In genomic region chr2:42878581-42878980, GRCh38 we compare ENCODE assay signal across 14 cellular contexts.
DNase-seq lines count a peak whose midpoint lies in the region; ATAC-seq, FAIRE-seq and TF ChIP-seq lines count a peak whose summit lies in the region.
"Had no signal": no experiment of that assay in that cellular context is flagged by ENCODE, and none has a peak within 500 bp of the region (broad histone marks: within the 10 kb centered on the region; RNA-seq: fewer than 3 reads in every experiment).

No MANE protein-coding gene starts in this region.

- H3K9ac ChIP-seq in K562 (ENCODE audit: insufficient read depth in 1 of 2, low read depth in 2 of 2, low read length in 2 of 2), result no peak overlapping the region

- H3K27me3 Mint-ChIP-seq in activated naive CD4-positive, alpha-beta T cell treated with anti-CD3 and anti-CD28 coated beads, Interleukin-2, amount 10 ng/mL, durations not matched to agents 7 days and 5 days, result no peaks in the 10 kb centered on the region
- H3K27me3 Mint-ChIP-seq: B cell had no signal

- intact Hi-C loops in K562 (cut with micrococcal nuclease) (no loop called here), stomach (cut with DNase I; ENCODE audit: low total_unique reads) (no loop called here)

- no TSS peak for BruUV-seq in K562 (replicated peaks; lab: Mats Ljungman, UMichigan)

- H4K20me1 ChIP-seq in K562 (replicated peaks; ENCODE audit: control insufficient read depth, insufficient read depth, low read length), result no peaks in the 10 kb centered on the region

- TF ChIP-seq RAD21 in K562 (CRISPR knock-in tag; conservative IDR thresholded peaks at IDR 0.05 in 1 of 2, IDR thresholded peaks at IDR 0.05 in 1 of 2), result no peak

- no peaks in the 10 kb centered on the region for H3K27me3 ChIP-seq in K562 (ENCODE audit: control insufficient read depth in 2 of 2, insufficient read depth in 2 of 2, low read length in 2 of 2)
- no peaks in the 10 kb centered on the region for H3K27me3 ChIP-seq in stomach
- H3K27me3 ChIP-seq: tibial nerve had no signal

- peak overlapping the region; percentile 25; the same call in 1 of the 2 replicates for H2AFZ ChIP-seq in K562 (ENCODE audit: low read depth, low read length)

- H3K36me3 ChIP-seq in K562 (ENCODE audit: control insufficient read depth, insufficient read depth, low read length), result no peaks in the 10 kb centered on the region
- H3K36me3 ChIP-seq in stomach, result no peaks in the 10 kb centered on the region
- H3K36me3 ChIP-seq: tibial nerve had no signal

- H3K4me1 ChIP-seq in K562 (replicated peaks in 1 of 2; ENCODE audit: control insufficient read depth in 2 of 2, insufficient read depth in 2 of 2, low read length in 2 of 2), result peaks cover 0 to 4% of the 10 kb centered on the region in 2 experiments; a peak in 1 of 5 replicates
- peaks cover 30 to 51% (median 42%) of the 10 kb centered on the region in 4 donors for H3K4me1 ChIP-seq in stomach

- peak; percentile 87 to 95 for ATAC-seq in activated naive CD4-positive, alpha-beta T cell treated with anti-CD3 and anti-CD28 coated beads, Interleukin-2, amount 50 U/mL, for 72 hours
- ATAC-seq in HG02938 (IDR thresholded peaks at IDR 0.05; ENCODE audit: unreplicated experiment), result peak; percentile 76
- ATAC-seq in K562, result no peak
- ATAC-seq in HG03354 (IDR thresholded peaks at IDR 0.05; ENCODE audit: poor library complexity, severe bottlenecking, unreplicated experiment), result no peak

- TF ChIP-seq EP300 in K562 (IDR thresholded peaks at IDR 0.05; ENCODE audit: low read length), result no peak
- TF ChIP-seq EP300 in stomach (IDR thresholded peaks at IDR 0.05), result no peak

- no peak overlapping the region for H3K27ac ChIP-seq in K562 (ENCODE audit: extremely low read depth, low read depth, low read length)
- H3K27ac ChIP-seq in stomach, result peak overlapping the region in 4 of 5 donors; percentile 3 to 85 (median 57)
- H3K27ac ChIP-seq: epithelial cell of prostate, SK-N-MC had no signal

- WGBS in K562 (ENCODE audit: insufficient coverage, low coverage, missing lambda C conversion rate), result 58% methylated on average over 4 of the region's 4 CpGs
- 83 to 91% (median 89%) methylated on average over 4 of the region's 4 CpGs for WGBS in stomach, 5 donors

- peak; percentile 11 for FAIRE-seq in K562 (lab: Jason Lieb, UNC)
- FAIRE-seq: small intestine had no signal

- POLR2A ChIA-PET in K562 (lab: Yijun Ruan, JAX), result no interaction called here

- H3K4me2 ChIP-seq in K562 (ENCODE audit: insufficient read depth, low read length), result no peak overlapping the region

- TF ChIP-seq CTCF in K562 (IDR thresholded peaks at IDR 0.05 in 2 of 3, conservative IDR thresholded peaks at IDR 0.05 in 1 of 3; ENCODE audit: insufficient read depth in 2 of 3, low read depth in 1 of 3, low read length in 3 of 3), result no peak
- TF ChIP-seq CTCF in stomach (IDR thresholded peaks at IDR 0.05), result no peak

- H3K9me1 ChIP-seq in K562 (ENCODE audit: control insufficient read depth, insufficient read depth, low read length), result no peaks in the 10 kb centered on the region

- no peak for TF ChIP-seq POLR2A in K562 (conservative IDR thresholded peaks at IDR 0.05)
- TF ChIP-seq POLR2A in stomach (IDR thresholded peaks at IDR 0.05), result no peak

- H3K79me2 ChIP-seq in K562 (ENCODE audit: control insufficient read depth, insufficient read depth, low read length), result no peaks in the 10 kb centered on the region

- H3K4me3 ChIP-seq in K562 (no peak overlapping the region), stomach (no peak overlapping the region)
- H3K4me3 ChIP-seq: SK-N-MC, tibial nerve had no signal

- no peaks in the 10 kb centered on the region for H3K9me3 ChIP-seq in K562 (replicated peaks; ENCODE audit: control insufficient read depth, insufficient read depth, low read depth, low read length)
- H3K9me3 ChIP-seq in stomach, result no peaks in the 10 kb centered on the region
- H3K9me3 ChIP-seq: tibial nerve had no signal

- H3K4me3 Mint-ChIP-seq in activated naive CD4-positive, alpha-beta T cell treated with anti-CD3 and anti-CD28 coated beads, Interleukin-2, amount 10 ng/mL, durations not matched to agents 7 days and 5 days, result no peak overlapping the region
- H3K4me3 Mint-ChIP-seq: B cell had no signal

- in situ Hi-C loops in K562 (cut with MboI), result no loop called here

- H3K36me3 Mint-ChIP-seq in activated naive CD4-positive, alpha-beta T cell treated with anti-CD3 and anti-CD28 coated beads, Interleukin-2, amount 50 U/mL, for 72 hours, result no peaks in the 10 kb centered on the region
- H3K36me3 Mint-ChIP-seq in activated naive CD4-positive, alpha-beta T cell treated with anti-CD3 and anti-CD28 coated beads, Interleukin-2, amount 10 ng/mL, durations not matched to agents 7 days and 5 days, result no peaks in the 10 kb centered on the region

- peaks cover 3% of the 10 kb centered on the region for H3K4me1 Mint-ChIP-seq in activated naive CD4-positive, alpha-beta T cell treated with anti-CD3 and anti-CD28 coated beads, Interleukin-2, amount 10 ng/mL, durations not matched to agents 7 days and 5 days

- peak in 1 of 2 donors; percentile 18 for DNase-seq in activated naive CD4-positive, alpha-beta T cell treated with anti-CD3 and anti-CD28 coated beads, Interleukin-2, amount 50 U/mL, for 72 hours (ENCODE audit: low spot score in 2 of 2)
- no peak for DNase-seq in activated naive CD4-positive, alpha-beta T cell treated with anti-CD3 and anti-CD28 coated beads, Interleukin-2, amount 10 ng/mL, durations not matched to agents 7 days and 5 days
- DNase-seq in K562 (ENCODE audit: extremely low read depth in 1 of 4, low spot score in 3 of 4) (no peak), stomach (no peak), mucosa of gallbladder (ENCODE audit: low spot score) (no peak), NCI-H345 (lab: John Stamatoyannopoulos, UW) (no peak)
- DNase-seq: activated gamma-delta T cell treated with Interleukin-2 at 50 U/mL for 16 hours, small intestine had no signal

- peaks cover 0 to 10% of the 10 kb centered on the region in 2 donors for H3K9me3 Mint-ChIP-seq in activated naive CD4-positive, alpha-beta T cell treated with anti-CD3 and anti-CD28 coated beads, Interleukin-2, amount 50 U/mL, for 72 hours
- H3K9me3 Mint-ChIP-seq in activated naive CD4-positive, alpha-beta T cell treated with anti-CD3 and anti-CD28 coated beads, Interleukin-2, amount 10 ng/mL, durations not matched to agents 7 days and 5 days, result no peaks in the 10 kb centered on the region

- CTCF ChIA-PET in activated naive CD4-positive, alpha-beta T cell treated with anti-CD3 and anti-CD28 coated beads, Interleukin-2, amount 10 ng/mL, durations not matched to agents 7 days and 5 days (lab: Charles Lee), result no interaction called here
- CTCF ChIA-PET in K562 (lab: Yijun Ruan, JAX; ENCODE audit: low intra/inter-chr PET ratio), result no interaction called here

- peak overlapping the region; percentile 22 to 74 for H3K27ac Mint-ChIP-seq in activated naive CD4-positive, alpha-beta T cell treated with anti-CD3 and anti-CD28 coated beads, Interleukin-2, amount 50 U/mL, for 72 hours
- no peak overlapping the region for H3K27ac Mint-ChIP-seq in activated naive CD4-positive, alpha-beta T cell treated with anti-CD3 and anti-CD28 coated beads, Interleukin-2, amount 10 ng/mL, durations not matched to agents 7 days and 5 days
- H3K27ac Mint-ChIP-seq: B cell had no signal

TF ChIP-seq in K562, 482 proteins besides CTCF, POLR2A, EP300 and RAD21:
- TF ChIP-seq, protein P1, sequence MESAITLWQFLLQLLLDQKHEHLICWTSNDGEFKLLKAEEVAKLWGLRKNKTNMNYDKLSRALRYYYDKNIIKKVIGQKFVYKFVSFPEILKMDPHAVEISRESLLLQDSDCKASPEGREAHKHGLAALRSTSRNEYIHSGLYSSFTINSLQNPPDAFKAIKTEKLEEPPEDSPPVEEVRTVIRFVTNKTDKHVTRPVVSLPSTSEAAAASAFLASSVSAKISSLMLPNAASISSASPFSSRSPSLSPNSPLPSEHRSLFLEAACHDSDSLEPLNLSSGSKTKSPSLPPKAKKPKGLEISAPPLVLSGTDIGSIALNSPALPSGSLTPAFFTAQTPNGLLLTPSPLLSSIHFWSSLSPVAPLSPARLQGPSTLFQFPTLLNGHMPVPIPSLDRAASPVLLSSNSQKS (CRISPR knock-in tag; IDR thresholded peaks at IDR 0.05), result no peak
- TF ChIP-seq EGR1 (conservative IDR thresholded peaks at IDR 0.05), result peak; percentile 53; the same call in 1 of the 2 replicates
TF ChIP-seq in K562: peak in this region for 1.

Comparison
In these comparisons a context has a peak if more than half of its experiments do, and no peak if none do; other contexts are left out.
1. ATAC-seq: peak in activated naive CD4-positive, alpha-beta T cell treated with anti-CD3 and anti-CD28 coated beads, Interleukin-2, amount 50 U/mL, for 72 hours (2 of 2) and HG02938 (single experiment); none in K562 (single experiment) and HG03354 (single experiment).